Comparison of ENCODE assay signal across 20 cellular contexts in genomic region chrX:15594371-15594770, GRCh38. TPM values are rescaled to one million over a fixed set of nuclear protein-coding genes. Genes with fewer than 3 reads are reported as not detected.
DNase-seq lines count a peak whose midpoint lies in the region; ATAC-seq and TF ChIP-seq lines count a peak whose summit lies in the region.
"Had no signal": no experiment of that assay in that cellular context is flagged by ENCODE, and none has a peak within 500 bp of the region (broad histone marks: within the 10 kb centered on the region; RNA-seq: fewer than 3 reads in every experiment).

No MANE protein-coding gene starts in this region.

- no peak overlapping the region for H3K4me3 Mint-ChIP-seq in activated CD8-positive, alpha-beta T cell treated with anti-CD3 and anti-CD28 coated beads, Interleukin-2, amount 10 ng/mL, durations not matched to agents 7 days and 5 days
- no peak overlapping the region for H3K4me3 Mint-ChIP-seq in activated T-cell treated with anti-CD3 and anti-CD28 coated beads, Interleukin-2, amount 50 U/mL, for 4 hours
- H3K4me3 Mint-ChIP-seq: activated naive CD4-positive, alpha-beta T cell treated with anti-CD3 and anti-CD28 coated beads, Interleukin-2, amount 10 ng/mL, durations not matched to agents 7 days and 5 days; stimulated activated naive B cell treated with anti-CD40 and anti-IgM and Interleukin-4, amounts not matched to agents 10 μg/mL and 1 μg/mL and 100 μg/mL, for 72 hours; T-helper 1 cell treated with Interleukin-12 subunit alpha and Interleukin-12 subunit beta and Interleukin-4 antibody, amounts not matched to agents 30 μg/mL and 1 μg/mL, for 36 hours had no signal

- peaks cover 9% of the 10 kb centered on the region for H3K27me3 Mint-ChIP-seq in activated CD8-positive, alpha-beta T cell treated with anti-CD3 and anti-CD28 coated beads, Interleukin-2, amount 10 ng/mL, durations not matched to agents 7 days and 5 days (ENCODE audit: low read depth)
- peaks cover 2% of the 10 kb centered on the region for H3K27me3 Mint-ChIP-seq in activated T-cell treated with anti-CD3 and anti-CD28 coated beads, Interleukin-2, amount 50 U/mL, for 4 hours (ENCODE audit: low read depth)

- H3K27ac Mint-ChIP-seq in activated CD8-positive, alpha-beta T cell treated with anti-CD3 and anti-CD28 coated beads, Interleukin-2, amount 10 ng/mL, durations not matched to agents 7 days and 5 days: no peak overlapping the region
- H3K27ac Mint-ChIP-seq: activated naive CD4-positive, alpha-beta T cell treated with anti-CD3 and anti-CD28 coated beads, Interleukin-2, amount 10 ng/mL, durations not matched to agents 7 days and 5 days; stimulated activated naive B cell treated with anti-CD40 and anti-IgM and Interleukin-4, amounts not matched to agents 10 μg/mL and 1 μg/mL and 100 μg/mL, for 72 hours; T-helper 1 cell treated with Interleukin-12 subunit alpha and Interleukin-12 subunit beta and Interleukin-4 antibody, amounts not matched to agents 30 μg/mL and 1 μg/mL, for 36 hours had no signal

- CTCF ChIA-PET in PC-9 (lab: Charles Lee): interaction anchor here (0.6 kb wide), 2 partner anchors 89 to 126 kb away, joined by 3 to 4 read pairs; no protein-coding TSS in a partner anchor
- CTCF ChIA-PET in activated CD8-positive, alpha-beta T cell treated with anti-CD3 and anti-CD28 coated beads, Interleukin-2, amount 10 ng/mL, durations not matched to agents 7 days and 5 days (lab: Charles Lee): no interaction called here

- no peak for DNase-seq in left ventricle myocardium superior
- no peak for DNase-seq in right atrium auricular region (ENCODE audit: low spot score)
- no peak for DNase-seq in PC-9
- DNase-seq in fibroblast of mammary gland (ENCODE audit: low read depth): no peak
- no peak for DNase-seq in activated CD8-positive, alpha-beta T cell treated with anti-CD3 and anti-CD28 coated beads, Interleukin-2, amount 10 ng/mL, durations not matched to agents 7 days and 5 days
- no peak for DNase-seq in activated T-cell treated with anti-CD3 and anti-CD28 coated beads, Interleukin-2, amount 50 U/mL, for 4 hours
- DNase-seq in WERI-Rb-1: no peak
- no peak for DNase-seq in NCI-H1048 (lab: John Stamatoyannopoulos, UW)
- DNase-seq: activated naive CD4-positive, alpha-beta T cell treated with anti-CD3 and anti-CD28 coated beads, Interleukin-2, amount 10 ng/mL, durations not matched to agents 7 days and 5 days; foreskin fibroblast; GM23248; midbrain; NCI-H1694; NCI-H510A treated with DMSO at 0.1 percent for 48 hours; stimulated activated naive B cell treated with anti-CD40 and anti-IgM and Interleukin-4, amounts not matched to agents 10 μg/mL and 1 μg/mL and 100 μg/mL, for 72 hours; upper lobe of left lung had no signal

- H3K36me3 ChIP-seq in right atrium auricular region (no peaks in the 10 kb centered on the region), PC-9 (ENCODE audit: low read depth) (no peaks in the 10 kb centered on the region), WERI-Rb-1 (no peaks in the 10 kb centered on the region)
- H3K36me3 ChIP-seq: upper lobe of left lung had no signal

- TF ChIP-seq CTCF in right atrium auricular region (IDR thresholded peaks at IDR 0.05): no peak
- peak; percentile 48 for TF ChIP-seq CTCF in PC-9 (conservative IDR thresholded peaks at IDR 0.05)
- TF ChIP-seq CTCF in fibroblast of mammary gland (conservative IDR thresholded peaks at IDR 0.05; ENCODE audit: control insufficient read depth, insufficient read depth, low read depth, low read length): peak; percentile 28
- no peak for TF ChIP-seq CTCF in WERI-Rb-1 (IDR thresholded peaks at IDR 0.05; ENCODE audit: low read depth, low read length)

- H3K4me1 ChIP-seq in right atrium auricular region (no peaks in the 10 kb centered on the region), PC-9 (replicated peaks; ENCODE audit: insufficient read depth) (peaks cover 23% of the 10 kb centered on the region)
- H3K4me1 ChIP-seq: upper lobe of left lung had no signal

- H3K9me2 ChIP-seq in PC-9 (ENCODE audit: insufficient read depth): no peaks in the 10 kb centered on the region

- intact Hi-C loops in left ventricle myocardium superior (cut with micrococcal nuclease): no loop called here
- intact Hi-C loops in PC-9 (cut with micrococcal nuclease; ENCODE audit: unreplicated experiment): no loop called here

- H3F3A ChIP-seq in PC-9 (ENCODE audit: insufficient read depth, low read depth): no peaks in the 10 kb centered on the region

- H4K20me1 ChIP-seq in PC-9 (ENCODE audit: insufficient read depth): no peaks in the 10 kb centered on the region

- no peaks in the 10 kb centered on the region for H3K4me1 Mint-ChIP-seq in activated CD8-positive, alpha-beta T cell treated with anti-CD3 and anti-CD28 coated beads, Interleukin-2, amount 10 ng/mL, durations not matched to agents 7 days and 5 days (ENCODE audit: low read depth)
- no peaks in the 10 kb centered on the region for H3K4me1 Mint-ChIP-seq in activated T-cell treated with anti-CD3 and anti-CD28 coated beads, Interleukin-2, amount 50 U/mL, for 4 hours (ENCODE audit: low read depth)
- H3K4me1 Mint-ChIP-seq: activated naive CD4-positive, alpha-beta T cell treated with anti-CD3 and anti-CD28 coated beads, Interleukin-2, amount 10 ng/mL, durations not matched to agents 7 days and 5 days; stimulated activated naive B cell treated with anti-CD40 and anti-IgM and Interleukin-4, amounts not matched to agents 10 μg/mL and 1 μg/mL and 100 μg/mL, for 72 hours had no signal

- no peaks in the 10 kb centered on the region for H3K79me2 ChIP-seq in PC-9 (ENCODE audit: low read depth)

- POLR2A ChIA-PET in PC-9 (lab: Charles Lee; ENCODE audit: unreplicated experiment): interaction anchor here (0.6 kb wide), 1 partner anchor 12 kb away, joined by 3 read pairs; no protein-coding TSS in a partner anchor
- POLR2A ChIA-PET in activated CD8-positive, alpha-beta T cell treated with anti-CD3 and anti-CD28 coated beads, Interleukin-2, amount 10 ng/mL, durations not matched to agents 7 days and 5 days (lab: Charles Lee): no interaction called here

- no peaks in the 10 kb centered on the region for H3K27me3 ChIP-seq in right atrium auricular region
- H3K27me3 ChIP-seq in PC-9 (ENCODE audit: insufficient read depth, low read depth): no peaks in the 10 kb centered on the region
- H3K27me3 ChIP-seq in WERI-Rb-1 (ENCODE audit: insufficient read depth, low read depth, severe bottlenecking): peaks cover 49% of the 10 kb centered on the region
- H3K27me3 ChIP-seq: upper lobe of left lung had no signal

- no peaks in the 10 kb centered on the region for H3K9me3 ChIP-seq in right atrium auricular region
- H3K9me3 ChIP-seq in PC-9 (ENCODE audit: insufficient read depth, low read depth): no peaks in the 10 kb centered on the region
- H3K9me3 ChIP-seq in WERI-Rb-1 (ENCODE audit: severe bottlenecking): no peaks in the 10 kb centered on the region
- H3K9me3 ChIP-seq: upper lobe of left lung had no signal

- H3K4me3 ChIP-seq in right atrium auricular region (no peak overlapping the region), PC-9 (no peak overlapping the region), fibroblast of mammary gland (ENCODE audit: control insufficient read depth, low read depth, low read length) (no peak overlapping the region), WERI-Rb-1 (ENCODE audit: low read depth, low read length) (no peak overlapping the region)
- H3K4me3 ChIP-seq: GM23248, upper lobe of left lung had no signal

- H3K27ac ChIP-seq in right atrium auricular region (no peak overlapping the region), PC-9 (no peak overlapping the region), WERI-Rb-1 (no peak overlapping the region)
- H3K27ac ChIP-seq: GM23248, upper lobe of left lung had no signal

- ATAC-seq in left ventricle myocardium superior: peak; percentile 51
- ATAC-seq in activated CD8-positive, alpha-beta T cell treated with anti-CD3 and anti-CD28 coated beads, Interleukin-2, amount 10 ng/mL, durations not matched to agents 7 days and 5 days: no peak
- no peak for ATAC-seq in activated T-cell treated with anti-CD3 and anti-CD28 coated beads, Interleukin-2, amount 50 U/mL, for 4 hours
- ATAC-seq: activated CD4-positive, CD25-positive, alpha-beta regulatory T cell treated with anti-CD3 and anti-CD28 coated beads, Interleukin-2, amount 50 U/mL, for 24 hours; stimulated activated naive B cell treated with anti-CD40 and anti-IgM and Interleukin-4, amounts not matched to agents 10 μg/mL and 1 μg/mL and 100 μg/mL, for 72 hours had no signal

- BruUV-seq in PC-9 (replicated peaks; lab: Mats Ljungman, UMichigan): no TSS peak

- no peak overlapping the region for H3K4me2 ChIP-seq in PC-9

- no peak overlapping the region for H2AFZ ChIP-seq in PC-9
- H2AFZ ChIP-seq: GM23248 had no signal

- H3K9me3 Mint-ChIP-seq in activated CD8-positive, alpha-beta T cell treated with anti-CD3 and anti-CD28 coated beads, Interleukin-2, amount 10 ng/mL, durations not matched to agents 7 days and 5 days (ENCODE audit: insufficient read depth): no peaks in the 10 kb centered on the region
- H3K9me3 Mint-ChIP-seq in activated T-cell treated with anti-CD3 and anti-CD28 coated beads, Interleukin-2, amount 50 U/mL, for 4 hours: no peaks in the 10 kb centered on the region
- H3K9me3 Mint-ChIP-seq: activated naive CD4-positive, alpha-beta T cell treated with anti-CD3 and anti-CD28 coated beads, Interleukin-2, amount 10 ng/mL, durations not matched to agents 7 days and 5 days; stimulated activated naive B cell treated with anti-CD40 and anti-IgM and Interleukin-4, amounts not matched to agents 10 μg/mL and 1 μg/mL and 100 μg/mL, for 72 hours; T-helper 1 cell treated with Interleukin-12 subunit alpha and Interleukin-12 subunit beta and Interleukin-4 antibody, amounts not matched to agents 30 μg/mL and 1 μg/mL, for 36 hours had no signal

- H3K36me3 Mint-ChIP-seq in activated CD8-positive, alpha-beta T cell treated with anti-CD3 and anti-CD28 coated beads, Interleukin-2, amount 10 ng/mL, durations not matched to agents 7 days and 5 days (ENCODE audit: low read depth): no peaks in the 10 kb centered on the region
- H3K36me3 Mint-ChIP-seq in activated T-cell treated with anti-CD3 and anti-CD28 coated beads, Interleukin-2, amount 50 U/mL, for 4 hours (ENCODE audit: insufficient read depth): no peaks in the 10 kb centered on the region
- H3K36me3 Mint-ChIP-seq: activated naive CD4-positive, alpha-beta T cell treated with anti-CD3 and anti-CD28 coated beads, Interleukin-2, amount 10 ng/mL, durations not matched to agents 7 days and 5 days; stimulated activated naive B cell treated with anti-CD40 and anti-IgM and Interleukin-4, amounts not matched to agents 10 μg/mL and 1 μg/mL and 100 μg/mL, for 72 hours had no signal

RNA-seq across cellular contexts. Expression of gene ACE2, which starts 6.4 kb away (rescaled TPM):
- 12.7 TPM for total RNA-seq in left ventricle myocardium superior
- 10 to 100 TPM; 15.2 to 26.1 TPM for total RNA-seq in right atrium auricular region
- 1.9 and 3.4 TPM in 2 replicates for total RNA-seq in PC-9 (2021)
- total RNA-seq in activated CD8-positive, alpha-beta T cell treated with anti-CD3 and anti-CD28 coated beads, Interleukin-2, amount 10 ng/mL, durations not matched to agents 7 days and 5 days: not detected
- total RNA-seq in activated T-cell treated with anti-CD3 and anti-CD28 coated beads, Interleukin-2, amount 50 U/mL, for 4 hours: under 1 TPM in 1 of 3 donors, not detected in 2; 0.14 TPM
- total RNA-seq: GM23248, RPMI7951, skeletal muscle tissue had no signal

Comparison
In these comparisons a context has a peak if more than half of its experiments do, and no peak if none do; other contexts are left out.
1. CTCF ChIP-seq: peak in PC-9 (single experiment) and fibroblast of mammary gland (single experiment); none in right atrium auricular region (0 of 2) and WERI-Rb-1 (single experiment).